1 cellular context compared by ENCODE assay signal in the genomic region with DNA sequence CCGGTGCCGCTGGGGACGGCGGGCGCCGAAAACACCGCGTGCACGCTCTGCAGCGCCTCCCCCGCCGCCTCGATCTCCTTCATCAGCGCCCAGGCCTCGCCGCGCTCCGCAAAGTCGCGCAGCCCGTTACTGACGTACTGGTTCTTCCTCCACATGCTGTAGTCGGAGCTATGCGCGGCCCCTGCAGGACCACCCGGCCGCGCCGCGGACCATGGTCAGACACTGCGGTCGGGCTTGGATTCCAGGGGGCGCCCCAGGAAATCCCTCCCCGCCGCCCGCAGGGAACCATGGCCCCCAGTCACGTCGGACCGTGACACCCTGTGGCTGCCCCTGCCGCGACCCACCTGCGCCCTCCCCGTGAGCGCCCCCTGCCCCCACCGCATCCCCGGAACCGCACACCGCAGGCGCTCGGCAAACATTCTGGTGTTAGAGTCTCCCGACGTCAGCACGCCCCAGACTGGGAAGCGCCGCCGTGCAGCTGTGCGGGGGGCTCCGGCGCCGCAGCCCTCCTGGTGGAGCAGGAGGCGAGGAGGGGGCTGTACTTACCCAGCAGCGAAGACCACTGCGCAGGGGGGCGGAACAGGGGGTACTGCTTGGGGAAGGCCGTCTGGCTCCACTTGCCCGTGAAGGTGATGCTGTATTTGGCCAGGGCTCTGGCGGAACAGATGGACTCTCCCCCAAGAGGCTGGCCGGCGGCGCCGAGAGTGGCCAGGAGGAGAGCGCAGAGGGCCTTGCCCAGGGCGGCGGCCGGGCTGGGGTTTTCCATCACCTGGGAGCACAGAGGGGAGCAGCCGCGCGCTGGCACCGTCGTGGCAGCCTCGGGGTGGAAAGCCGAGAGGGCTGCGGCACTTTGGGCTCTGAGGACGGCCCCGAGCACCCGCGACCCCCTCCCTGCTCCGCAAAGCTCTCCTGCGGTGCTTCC.
TF ChIP-seq lines count a peak whose summit lies in the region.

No MANE protein-coding gene starts in this region.

TF ChIP-seq in IMR-90, 13 proteins besides CTCF, POLR2A, EP300 and RAD21:
- no peak for TF ChIP-seq RFX5 (IDR thresholded peaks at IDR 0.05; ENCODE audit: low read depth, low read length)
- TF ChIP-seq CEBPB (IDR thresholded peaks at IDR 0.05; ENCODE audit: low read depth, low read length), result no peak
- TF ChIP-seq BHLHE40 (IDR thresholded peaks at IDR 0.05; ENCODE audit: low read depth, low read length), result no peak
- no peak for TF ChIP-seq SMC3 (IDR thresholded peaks at IDR 0.05; ENCODE audit: low read depth, low read length)
- TF ChIP-seq CHD1 (IDR thresholded peaks at IDR 0.05; ENCODE audit: low read depth, low read length), result no peak
- no peak for TF ChIP-seq RCOR1 (IDR thresholded peaks at IDR 0.05; ENCODE audit: insufficient replicate concordance, low read length)
- TF ChIP-seq FOS (IDR thresholded peaks at IDR 0.05; ENCODE audit: low read depth, low read length), result no peak
- no peak for TF ChIP-seq MXI1 (IDR thresholded peaks at IDR 0.05; ENCODE audit: borderline replicate concordance, low read depth, low read length)
- TF ChIP-seq MAFK (IDR thresholded peaks at IDR 0.05; ENCODE audit: low read depth, low read length), result no peak
- no peak for TF ChIP-seq NFE2L2 (IDR thresholded peaks at IDR 0.05; ENCODE audit: low read depth, low read length)
- TF ChIP-seq, protein P1, sequence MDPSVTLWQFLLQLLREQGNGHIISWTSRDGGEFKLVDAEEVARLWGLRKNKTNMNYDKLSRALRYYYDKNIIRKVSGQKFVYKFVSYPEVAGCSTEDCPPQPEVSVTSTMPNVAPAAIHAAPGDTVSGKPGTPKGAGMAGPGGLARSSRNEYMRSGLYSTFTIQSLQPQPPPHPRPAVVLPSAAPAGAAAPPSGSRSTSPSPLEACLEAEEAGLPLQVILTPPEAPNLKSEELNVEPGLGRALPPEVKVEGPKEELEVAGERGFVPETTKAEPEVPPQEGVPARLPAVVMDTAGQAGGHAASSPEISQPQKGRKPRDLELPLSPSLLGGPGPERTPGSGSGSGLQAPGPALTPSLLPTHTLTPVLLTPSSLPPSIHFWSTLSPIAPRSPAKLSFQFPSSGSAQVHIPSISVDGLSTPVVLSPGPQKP (IDR thresholded peaks at IDR 0.05; ENCODE audit: borderline replicate concordance, low read depth, low read length), result no peak
- TF ChIP-seq MAZ (IDR thresholded peaks at IDR 0.05; ENCODE audit: borderline replicate concordance, low read depth, low read length), result no peak
- TF ChIP-seq, protein P2, sequence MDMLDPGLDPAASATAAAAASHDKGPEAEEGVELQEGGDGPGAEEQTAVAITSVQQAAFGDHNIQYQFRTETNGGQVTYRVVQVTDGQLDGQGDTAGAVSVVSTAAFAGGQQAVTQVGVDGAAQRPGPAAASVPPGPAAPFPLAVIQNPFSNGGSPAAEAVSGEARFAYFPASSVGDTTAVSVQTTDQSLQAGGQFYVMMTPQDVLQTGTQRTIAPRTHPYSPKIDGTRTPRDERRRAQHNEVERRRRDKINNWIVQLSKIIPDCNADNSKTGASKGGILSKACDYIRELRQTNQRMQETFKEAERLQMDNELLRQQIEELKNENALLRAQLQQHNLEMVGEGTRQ (IDR thresholded peaks at IDR 0.05; ENCODE audit: low read depth, low read length), result no peak
